ENCODE assay signal across 8 cellular contexts in the genomic region with DNA sequence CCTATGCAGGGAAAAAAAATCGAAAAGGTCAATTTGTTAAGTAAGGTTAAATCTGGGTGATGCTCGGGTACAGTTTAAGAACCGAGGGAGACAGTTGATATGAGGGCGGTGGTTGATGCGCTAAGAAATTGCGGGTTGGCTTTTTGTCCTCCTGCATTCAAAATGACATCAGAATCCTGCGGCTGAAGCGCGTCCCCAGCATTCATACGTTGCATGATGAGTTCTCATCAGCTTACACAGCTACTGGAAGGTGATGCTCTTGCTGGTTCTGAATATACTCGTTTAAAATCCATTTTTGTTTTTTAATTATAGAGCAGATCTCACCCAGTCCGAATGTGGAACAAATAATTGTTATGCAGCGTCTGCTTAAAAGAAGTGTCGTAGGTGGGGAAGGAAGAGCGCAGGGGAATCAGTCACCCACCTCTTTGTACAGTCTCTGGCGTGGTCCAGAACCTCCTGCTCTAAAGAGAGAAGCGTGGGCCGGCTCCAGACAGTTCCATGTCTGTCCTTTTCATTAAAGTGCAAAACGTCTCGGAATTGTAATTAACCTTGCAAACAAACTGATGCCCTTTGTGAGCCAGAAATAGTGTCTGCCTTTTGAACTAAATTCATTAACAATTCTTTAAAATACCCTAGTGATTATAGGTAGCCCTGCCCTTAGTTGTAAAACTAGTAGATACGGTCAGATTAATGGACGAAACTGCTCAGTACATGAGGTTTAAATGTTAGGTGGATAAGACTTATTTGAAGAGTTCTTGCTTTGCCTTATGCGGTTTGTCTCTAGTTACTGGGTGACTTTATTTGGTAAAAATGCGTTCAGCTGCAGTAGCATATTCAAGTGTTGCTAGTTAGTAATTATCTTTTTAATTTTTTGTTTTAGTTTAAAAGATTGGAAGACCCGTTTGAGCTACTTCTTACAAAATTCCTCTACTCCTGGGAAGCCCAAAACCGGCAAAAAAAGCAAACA. TPM values are rescaled to one million over a fixed set of nuclear protein-coding genes. Genes with fewer than 3 reads are reported as not detected.
A peak's percentile ranks its signal among the peaks of the same experiment; 100 is the strongest.
DNase-seq lines count a peak whose midpoint lies in the region; ATAC-seq, FAIRE-seq and TF ChIP-seq lines count a peak whose summit lies in the region.

No MANE protein-coding gene starts in this region.

- H4K20me1 ChIP-seq in PC-3 (ENCODE audit: low read length) = peaks cover 28% of the 10 kb centered on the region

- no peaks in the 10 kb centered on the region for H3K9me3 ChIP-seq in CD4-positive, CD25-positive, alpha-beta regulatory T cell (ENCODE audit: control insufficient read depth in 2 of 2, low read length in 2 of 2)
- no peaks in the 10 kb centered on the region for H3K9me3 ChIP-seq in PC-3 (ENCODE audit: low read length)
- H3K9me3 ChIP-seq in pancreas = no peaks in the 10 kb centered on the region

- 29 to 30% methylated on average over 26 of the region's 26 CpGs for WGBS in pancreas, 2 donors

- peak overlapping the region; percentile 84 for H2AFZ ChIP-seq in PC-3 (ENCODE audit: low read length)

- no peaks in the 10 kb centered on the region for H3K9me3 Mint-ChIP-seq in CD4-positive, CD25-positive, alpha-beta regulatory T cell
- no peaks in the 10 kb centered on the region for H3K9me3 Mint-ChIP-seq in activated naive CD4-positive, alpha-beta T cell treated with anti-CD3 and anti-CD28 coated beads, Interleukin-2, amount 50 U/mL, for 24 hours

- FAIRE-seq in pancreas (lab: Jason Lieb, UNC) = no peak

- no peaks in the 10 kb centered on the region for H3K27me3 ChIP-seq in CD4-positive, CD25-positive, alpha-beta regulatory T cell (ENCODE audit: control insufficient read depth, insufficient read depth, low read length)
- H3K27me3 ChIP-seq in PC-3 (ENCODE audit: low read length) (no peaks in the 10 kb centered on the region), pancreas (no peaks in the 10 kb centered on the region)

- TF ChIP-seq CTCF in PC-3 (conservative IDR thresholded peaks at IDR 0.05; ENCODE audit: low read depth, low read length) = no peak
- no peak for TF ChIP-seq CTCF in pancreas (IDR thresholded peaks at IDR 0.05)

- H3K36me3 ChIP-seq in CD4-positive, CD25-positive, alpha-beta regulatory T cell (ENCODE audit: control insufficient read depth, insufficient read depth, low read length) = peaks cover 10% of the 10 kb centered on the region
- H3K36me3 ChIP-seq in PC-3 (ENCODE audit: low read depth, low read length) (peaks cover 22% of the 10 kb centered on the region), pancreas (peaks cover 0 to 23% (median 0%) of the 10 kb centered on the region in 3 donors)

- BruUV-seq in PC-3 (replicated peaks; lab: Mats Ljungman, UMichigan) = TSS peak; percentile 58

- H3K36me3 Mint-ChIP-seq in CD4-positive, CD25-positive, alpha-beta regulatory T cell = no peaks in the 10 kb centered on the region
- H3K36me3 Mint-ChIP-seq in activated naive CD4-positive, alpha-beta T cell treated with anti-CD3 and anti-CD28 coated beads, Interleukin-2, amount 50 U/mL, for 24 hours = peaks cover 1% of the 10 kb centered on the region

- peak overlapping the region; percentile 87 for H3K4me3 ChIP-seq in CD4-positive, CD25-positive, alpha-beta regulatory T cell (ENCODE audit: low read depth, low read length)
- H3K4me3 ChIP-seq in PC-3 (ENCODE audit: low read length) (peak overlapping the region; percentile 86), pancreas (peak overlapping the region; percentile 45 to 64 (median 54))

- H3K4me1 Mint-ChIP-seq in CD4-positive, CD25-positive, alpha-beta regulatory T cell = peaks cover 23 to 38% (median 33%) of the 10 kb centered on the region in 4 donors
- peaks cover 34% of the 10 kb centered on the region for H3K4me1 Mint-ChIP-seq in activated naive CD4-positive, alpha-beta T cell treated with anti-CD3 and anti-CD28 coated beads, Interleukin-2, amount 50 U/mL, for 24 hours

- ATAC-seq in CD4-positive, CD25-positive, alpha-beta regulatory T cell (ENCODE audit: low read depth in 2 of 2) = peak; percentile 17 to 27
- ATAC-seq in HG03025 (IDR thresholded peaks at IDR 0.05; ENCODE audit: low FRiP score, unreplicated experiment) (peak; percentile 0), PC-3 (0 out of 2 replicates have a peak, but pooled peaks have one; percentile 1), pancreas (peak in 3 of 4 donors; percentile 5 to 20 (median 10)), HG02588 (IDR thresholded peaks at IDR 0.05; ENCODE audit: unreplicated experiment) (no peak), GM21360 (IDR thresholded peaks at IDR 0.05; ENCODE audit: unreplicated experiment) (no peak)

- peak overlapping the region; percentile 97 to 99 (median 98) for H3K4me3 Mint-ChIP-seq in CD4-positive, CD25-positive, alpha-beta regulatory T cell
- peak overlapping the region; percentile 99 for H3K4me3 Mint-ChIP-seq in activated naive CD4-positive, alpha-beta T cell treated with anti-CD3 and anti-CD28 coated beads, Interleukin-2, amount 50 U/mL, for 24 hours

- peak in 2 of 3 donors; percentile 33 to 72 for DNase-seq in CD4-positive, CD25-positive, alpha-beta regulatory T cell
- DNase-seq in PC-3 (peak; percentile 60), head of caudate nucleus (peak; percentile 26 to 76 (median 48)), pancreas (peak in 1 of 6 donors; percentile 22)

- H3K9ac ChIP-seq in PC-3 (ENCODE audit: low read length) = peak overlapping the region; percentile 81

- peaks cover 30% of the 10 kb centered on the region for H3K4me1 ChIP-seq in CD4-positive, CD25-positive, alpha-beta regulatory T cell (ENCODE audit: control insufficient read depth, insufficient read depth, low read length, poor library complexity, severe bottlenecking)
- peaks cover 26% of the 10 kb centered on the region for H3K4me1 ChIP-seq in PC-3 (ENCODE audit: insufficient read depth, low read length)
- peaks cover 8 to 42% (median 24%) of the 10 kb centered on the region in 3 donors for H3K4me1 ChIP-seq in pancreas

- no peaks in the 10 kb centered on the region for H3F3A ChIP-seq in PC-3 (ENCODE audit: low read length, unreplicated experiment)

- no peaks in the 10 kb centered on the region for H3K27me3 Mint-ChIP-seq in CD4-positive, CD25-positive, alpha-beta regulatory T cell
- H3K27me3 Mint-ChIP-seq in activated naive CD4-positive, alpha-beta T cell treated with anti-CD3 and anti-CD28 coated beads, Interleukin-2, amount 50 U/mL, for 24 hours = no peaks in the 10 kb centered on the region

- peak overlapping the region; percentile 96 for H3K4me2 ChIP-seq in PC-3 (ENCODE audit: low read length)

- intact Hi-C loops in PC-3 (cut with micrococcal nuclease) = loop anchor here (2.0 to 10.0 kb wide), 2 partner anchors 165 to 313 kb away; partner anchors contain the start of gene CDC73
- intact Hi-C loops in head of caudate nucleus (cut with DNase I) = loop anchor here (2.0 to 10.0 kb wide), 4 partner anchors 215 to 335 kb away; partner anchors contain the start of genes CDC73, RO60 and UCHL5
- intact Hi-C loops in pancreas (cut with DNase I) = loop anchor here in 2 of 3 donors (5.0 to 10.0 kb wide), 2 partner anchors 213 to 215 kb away; no protein-coding TSS in a partner anchor

- H3K79me2 ChIP-seq in PC-3 (ENCODE audit: low read length) = peaks cover 43% of the 10 kb centered on the region

- POLR2A ChIA-PET in PC-3 (lab: Charles Lee; ENCODE audit: unreplicated experiment) = interaction anchor here (0.7 kb wide), 2 partner anchors 17 to 95 kb away, joined by 4 read pairs; no protein-coding TSS in a partner anchor

- H3K27ac ChIP-seq in CD4-positive, CD25-positive, alpha-beta regulatory T cell (ENCODE audit: insufficient read depth, low read length, poor library complexity, severe bottlenecking) = peak overlapping the region; percentile 78
- H3K27ac ChIP-seq in PC-3 (ENCODE audit: low read length) (peak overlapping the region; percentile 47), pancreas (peak overlapping the region; percentile 78 to 98 (median 94))

- H3K27ac Mint-ChIP-seq in CD4-positive, CD25-positive, alpha-beta regulatory T cell = peak overlapping the region; percentile 90 to 97 (median 94)
- peak overlapping the region; percentile 96 for H3K27ac Mint-ChIP-seq in activated naive CD4-positive, alpha-beta T cell treated with anti-CD3 and anti-CD28 coated beads, Interleukin-2, amount 50 U/mL, for 24 hours

- H3K9me2 ChIP-seq in PC-3 (replicated peaks; ENCODE audit: low read length) = no peaks in the 10 kb centered on the region

- CTCF ChIA-PET in PC-3 (lab: Charles Lee) = no interaction called here

RNA-seq across cellular contexts. Expression of gene RGS2, which starts 0.7 kb away (rescaled TPM):
- total RNA-seq in CD4-positive, CD25-positive, alpha-beta regulatory T cell = 156 TPM
- polyA plus RNA-seq in CD4-positive, CD25-positive, alpha-beta regulatory T cell = 10 to 100 TPM; 19.7 to 45.6 (median 26.4) TPM
- total RNA-seq in PC-3 (2014; rRNA removed) (114 and 163 TPM in 2 replicates), pancreas (100 to 1,000 TPM in 2 of 6 donors, 10 to 100 TPM in 3, 1 to 10 TPM in 1; 9.2 to 534 (median 17.0) TPM)
- polyA plus RNA-seq in pancreas = 100 to 1,000 TPM in 1 of 2 donors, 10 to 100 TPM in 1; 94.5 to 311 TPM

Comparison
In these comparisons a context has a peak if more than half of its experiments do, and no peak if none do; other contexts are left out.
1. ATAC-seq: peak in CD4-positive, CD25-positive, alpha-beta regulatory T cell (2 of 2), HG03025 (single experiment), PC-3 (single experiment) and pancreas (3 of 4); none in HG02588 (single experiment) and GM21360 (single experiment).
2. Peak in every context shown above with its lines, with median percentiles within 50 percentile points of each other: H3K27ac ChIP-seq and H3K4me3 ChIP-seq.